8 cellular contexts compared by ENCODE assay signal in genomic region chr9:134025606-134026541, GRCh38. TPM values are rescaled to one million over a fixed set of nuclear protein-coding genes. Genes with fewer than 3 reads are reported as not detected.
A peak's percentile ranks its signal among the peaks of the same experiment; 100 is the strongest.
DNase-seq lines count a peak whose midpoint lies in the region; ATAC-seq and TF ChIP-seq lines count a peak whose summit lies in the region.

No MANE protein-coding gene starts in this region.

- no peaks in the 10 kb centered on the region for H3K9me3 ChIP-seq in DND-41 (ENCODE audit: insufficient read depth, low read length, severe bottlenecking)
- H3K9me3 ChIP-seq in HUES64 (ENCODE audit: insufficient read depth, low read depth, low read length), result no peaks in the 10 kb centered on the region

- peaks cover 10% of the 10 kb centered on the region; the same call in 1 of the 2 replicates for H4K20me1 ChIP-seq in DND-41 (ENCODE audit: insufficient read depth, low read length)

- WGBS in HUES64, result 16% methylated on average over 66 of the region's 66 CpGs

- peak overlapping the region; percentile 44 to 76; a peak in 3 of 4 replicates for H3K4me3 ChIP-seq in DND-41 (ENCODE audit: low read depth in 1 of 2, low read length in 2 of 2)
- peak overlapping the region; percentile 76 for H3K4me3 ChIP-seq in HUES64 (ENCODE audit: low read length)
- peak overlapping the region; percentile 80 for H3K4me3 ChIP-seq in brain microvascular endothelial cell (ENCODE audit: low read depth, low read length)

- H3K27ac ChIP-seq in DND-41 (ENCODE audit: low read length), result peak overlapping the region; percentile 50; the same call in 1 of the 2 replicates
- 0 out of 2 replicates have a peak overlapping the region, but pooled peaks have one; percentile 45 for H3K27ac ChIP-seq in HUES64 (ENCODE audit: low read depth, low read length)
- H3K27ac ChIP-seq in brain microvascular endothelial cell, result no peak overlapping the region

- H3K4me2 ChIP-seq in DND-41 (ENCODE audit: insufficient read depth, low read length), result peak overlapping the region; percentile 87

- no peaks in the 10 kb centered on the region for H3K79me2 ChIP-seq in DND-41 (ENCODE audit: insufficient read depth, low read length)

- TF ChIP-seq CTCF in DND-41 (IDR thresholded peaks at IDR 0.05; ENCODE audit: borderline replicate concordance, extremely low read depth, low read length, poor library complexity, severe bottlenecking) (peak; percentile 39), brain microvascular endothelial cell (IDR thresholded peaks at IDR 0.05; ENCODE audit: low read depth, low read length, missing control alignments) (peak; percentile 52)

- H3K27me3 ChIP-seq in DND-41 (ENCODE audit: insufficient read depth, low read length, poor library complexity) (no peaks in the 10 kb centered on the region), HUES64 (ENCODE audit: insufficient read depth, low read length) (no peaks in the 10 kb centered on the region), brain microvascular endothelial cell (replicated peaks) (no peaks in the 10 kb centered on the region)

- peak overlapping the region; percentile 58 for H3K9ac ChIP-seq in DND-41 (ENCODE audit: low read depth, low read length)
- H3K9ac ChIP-seq in HUES64 (ENCODE audit: low read depth, low read length), result peak overlapping the region; percentile 29; the same call in 1 of the 2 replicates

- peak overlapping the region; percentile 67 for H2AFZ ChIP-seq in DND-41 (ENCODE audit: low read depth, low read length)

- DNase-seq in DND-41, result peak; percentile 64
- peak; percentile 14 for DNase-seq in T-helper 22 cell (ENCODE audit: low read depth)
- peak; percentile 14 for DNase-seq in brain microvascular endothelial cell
- DNase-seq in iris pigment epithelial cell (ENCODE audit: low read depth), result peak; percentile 59
- DNase-seq in stimulated activated CD4-positive, alpha-beta T cell treated with anti-CD3 and anti-CD28 coated beads, Interleukin-15, amount 100 ng/mL, for 24 hours, result peak; percentile 68
- no peak for DNase-seq in NK-92 treated with Interleukin-12 subunit alpha and Interleukin-12 subunit beta, amount 100 ng/mL, for 24 hours (lab: John Stamatoyannopoulos, UW)

- peaks cover 19% of the 10 kb centered on the region for H3K4me1 ChIP-seq in DND-41 (ENCODE audit: insufficient read depth, low read length)
- peaks cover 5% of the 10 kb centered on the region; the same call in 1 of the 2 replicates for H3K4me1 ChIP-seq in HUES64 (ENCODE audit: insufficient read depth, low read length)

- ATAC-seq in DND-41 (ENCODE audit: insufficient read depth, low read depth) (peak; percentile 55), GM21447 (IDR thresholded peaks at IDR 0.05; ENCODE audit: unreplicated experiment) (peak; percentile 33)

- H3K36me3 ChIP-seq in DND-41 (ENCODE audit: insufficient read depth, low read length) (peaks cover 6% of the 10 kb centered on the region), HUES64 (ENCODE audit: insufficient read depth, low read length) (peaks cover 20% of the 10 kb centered on the region), brain microvascular endothelial cell (replicated peaks) (peaks cover 8% of the 10 kb centered on the region)

- in situ Hi-C loops in brain microvascular endothelial cell (cut with HindIII; ENCODE audit: low pct_ligation_motif_present, low sequenced_read_pairs), result no loop called here

RNA-seq across cellular contexts. Expression of gene BRD3OS, which starts 0.6 kb away (rescaled TPM):
- polyA plus RNA-seq in HUES64 (2013, experiment 1 of 2), result 15.1 TPM
- polyA plus RNA-seq in HUES64 (2013, experiment 2 of 2), result 14.9 TPM

RNA-seq across cellular contexts. Expression of gene VAV2, which starts 33.8 kb away (rescaled TPM):
- polyA plus RNA-seq in HUES64 (2013, experiment 1 of 2), result 17.8 TPM
- 19.9 TPM for polyA plus RNA-seq in HUES64 (2013, experiment 2 of 2)

RNA-seq across cellular contexts. Expression of gene BRD3, which starts 42.0 kb away (rescaled TPM):
- 36.1 TPM for polyA plus RNA-seq in HUES64 (2013, experiment 1 of 2)
- 41.9 TPM for polyA plus RNA-seq in HUES64 (2013, experiment 2 of 2)
